10 cellular contexts compared by ENCODE assay signal in the genomic region with DNA sequence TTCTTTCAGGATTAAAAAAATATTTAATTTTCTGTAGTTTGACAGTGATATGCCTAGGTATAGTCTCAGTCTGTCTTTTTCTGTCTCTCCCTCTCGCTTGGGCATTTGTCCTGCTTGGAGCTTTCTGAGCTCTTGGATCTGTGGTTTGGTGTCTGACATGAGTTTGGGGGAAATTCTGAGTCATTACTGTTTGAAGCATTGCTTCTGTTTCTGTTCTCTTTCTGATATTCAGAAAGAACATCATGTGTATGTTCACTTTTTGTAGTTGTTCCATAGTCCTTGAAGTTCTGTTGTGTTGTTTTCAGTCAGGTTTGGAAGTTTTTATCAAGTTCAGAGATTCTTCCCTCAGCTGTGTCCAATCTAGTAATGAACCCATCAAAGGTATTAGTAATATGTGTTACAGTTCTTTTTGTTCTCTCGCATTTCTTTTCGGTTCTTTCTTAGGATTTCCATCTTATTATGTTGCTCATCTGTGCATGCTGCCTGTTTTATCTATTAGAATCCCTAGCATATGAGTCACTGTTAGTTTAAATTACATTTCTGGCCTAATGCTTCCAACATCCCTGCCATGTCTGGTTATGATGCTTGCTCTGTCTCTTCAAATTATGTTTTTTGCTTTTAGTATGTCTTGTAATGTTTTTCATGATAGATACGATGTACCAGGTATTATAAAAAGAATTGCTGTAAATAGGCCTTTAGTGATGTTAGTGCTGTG. TPM values are rescaled to one million over a fixed set of nuclear protein-coding genes. Genes with fewer than 3 reads are reported as not detected.
DNase-seq lines count a peak whose midpoint lies in the region; ATAC-seq, FAIRE-seq and TF ChIP-seq lines count a peak whose summit lies in the region.
"Had no signal": no experiment of that assay in that cellular context is flagged by ENCODE, and none has a peak within 500 bp of the region (broad histone marks: within the 10 kb centered on the region; RNA-seq: fewer than 3 reads in every experiment).

No MANE protein-coding gene starts in this region.

- WGBS in endodermal cell (ENCODE audit: insufficient coverage in 1 of 2, insufficient read length in 1 of 2), 2 experiments = 89% methylated on average over 1 to 4 of the region's 4 CpGs
- WGBS in spleen, 5 donors = 79 to 94% (median 87%) methylated on average over 4 of the region's 4 CpGs

- H3K9me3 ChIP-seq in endodermal cell (ENCODE audit: control insufficient read depth, low read length) (peaks cover 10% of the 10 kb centered on the region), mucosa of descending colon (peaks cover 5% of the 10 kb centered on the region), spleen (peaks cover 0 to 26% (median 16%) of the 10 kb centered on the region in 8 donors)

- H3K4me1 ChIP-seq in endodermal cell (ENCODE audit: control insufficient read depth, insufficient read depth, low read length) = no peaks in the 10 kb centered on the region
- H3K4me1 ChIP-seq in mucosa of descending colon (ENCODE audit: low read depth) = no peaks in the 10 kb centered on the region
- H3K4me1 ChIP-seq in spleen = no peaks in the 10 kb centered on the region

- ATAC-seq in GM21526 (IDR thresholded peaks at IDR 0.05; ENCODE audit: low FRiP score, unreplicated experiment) (peak; percentile 68), mucosa of descending colon (no peak)

- FAIRE-seq in H54 (lab: Jason Lieb, UNC) = no peak

- no peak overlapping the region for H3K4me3 Mint-ChIP-seq in endodermal cell

- no peak for TF ChIP-seq CTCF in GM13976 (IDR thresholded peaks at IDR 0.05; ENCODE audit: borderline replicate concordance, control extremely low read depth, extremely low read depth, insufficient read depth, missing control alignments)
- TF ChIP-seq CTCF in endodermal cell (conservative IDR thresholded peaks at IDR 0.05) = no peak
- no peak for TF ChIP-seq CTCF in mucosa of descending colon (IDR thresholded peaks at IDR 0.05)
- no peak for TF ChIP-seq CTCF in spleen (IDR thresholded peaks at IDR 0.05 in 8 of 11, conservative IDR thresholded peaks at IDR 0.05 in 3 of 11)

- intact Hi-C loops in mucosa of descending colon (cut with DNase I, micrococcal nuclease) (no loop called here), spleen (cut with DNase I; ENCODE audit: low total_unique reads) (no loop called here)

- H3K4me1 Mint-ChIP-seq in endodermal cell = no peaks in the 10 kb centered on the region

- H3K36me3 ChIP-seq in endodermal cell (ENCODE audit: control insufficient read depth, insufficient read depth, low read length) = peaks cover 47% of the 10 kb centered on the region
- H3K36me3 ChIP-seq in mucosa of descending colon (ENCODE audit: low read depth) = no peaks in the 10 kb centered on the region
- H3K36me3 ChIP-seq in spleen = peaks cover 2 to 86% (median 34%) of the 10 kb centered on the region in 6 donors

- H3K27me3 ChIP-seq in endodermal cell (ENCODE audit: control insufficient read depth, insufficient read depth, low read length, poor library complexity, severe bottlenecking) = no peaks in the 10 kb centered on the region
- H3K27me3 ChIP-seq in spleen (replicated peaks in 1 of 7) = no peaks in the 10 kb centered on the region

- H3K4me3 ChIP-seq in endodermal cell (ENCODE audit: low read length) = no peak overlapping the region
- H3K4me3 ChIP-seq in mucosa of descending colon = no peak overlapping the region
- H3K4me3 ChIP-seq in spleen = no peak overlapping the region
- H3K4me3 ChIP-seq: thoracic aorta had no signal

- no peaks in the 10 kb centered on the region for H3K27me3 Mint-ChIP-seq in endodermal cell (ENCODE audit: insufficient read depth)

- H3K36me3 Mint-ChIP-seq in endodermal cell (ENCODE audit: low read depth) = peaks cover 48% of the 10 kb centered on the region

- H3K27ac Mint-ChIP-seq in endodermal cell = peak overlapping the region; percentile 2

- H3K27ac ChIP-seq in endodermal cell (ENCODE audit: low read depth, low read length) (no peak overlapping the region), spleen (no peak overlapping the region)
- H3K27ac ChIP-seq: thoracic aorta had no signal

- in situ Hi-C loops in GM13976 (cut with MboI; ENCODE audit: low sequenced_read_pairs, unreplicated experiment) = loop anchor here (25.0 kb wide), 1 partner anchor 974 kb away; no protein-coding TSS in a partner anchor

- no peak overlapping the region for H3K9ac ChIP-seq in endodermal cell (ENCODE audit: extremely low read depth, low read length, poor library complexity, severe bottlenecking)

- DNase-seq in GM13976 (ENCODE audit: low spot score) (peak; percentile 37), Kasumi-1 (lab: John Stamatoyannopoulos, UW) (peak; percentile 15 to 20), endodermal cell (no peak), H54 (ENCODE audit: insufficient read length, low spot score) (no peak), mucosa of descending colon (no peak), NCI-H526 (lab: John Stamatoyannopoulos, UW) (no peak), spleen (no peak)
- DNase-seq: activated CD8-positive, alpha-beta memory T cell treated with anti-CD3 and anti-CD28 coated beads for 24 hours had no signal

- TF ChIP-seq POLR2A in H54 (IDR thresholded peaks at IDR 0.05; ENCODE audit: low read depth, low read length) = no peak
- TF ChIP-seq POLR2A in spleen (IDR thresholded peaks at IDR 0.05) = no peak

- H3K9me3 Mint-ChIP-seq in endodermal cell = peaks cover 11% of the 10 kb centered on the region

RNA-seq across cellular contexts. Expression of a gene that starts 48.4 kb away (rescaled TPM):
- total RNA-seq in endodermal cell (10 to 100 TPM; 31.1 to 32.7 TPM), mucosa of descending colon (10 to 100 TPM; 16.1 to 18.3 (median 17.3) TPM), spleen (10 to 100 TPM; 19.8 to 39.3 (median 25.6) TPM)
- polyA plus RNA-seq in endodermal cell (2013, experiment 1 of 2) = 30.5 TPM
- polyA plus RNA-seq in endodermal cell (2013, experiment 2 of 2) = 27.7 TPM
- 10 to 100 TPM; 17.5 to 24.3 (median 21.1) TPM for polyA plus RNA-seq in spleen

Comparison
In these comparisons a context has a peak if more than half of its experiments do, and no peak if none do; other contexts are left out.
1. DNase-seq: peak in GM13976 (single experiment) and Kasumi-1 (2 of 2); none in endodermal cell (single experiment), H54 (single experiment), mucosa of descending colon (0 of 3), NCI-H526 (0 of 2) and spleen (single experiment).